Comparison of ENCODE assay signal across 2 cellular contexts in the genomic region with DNA sequence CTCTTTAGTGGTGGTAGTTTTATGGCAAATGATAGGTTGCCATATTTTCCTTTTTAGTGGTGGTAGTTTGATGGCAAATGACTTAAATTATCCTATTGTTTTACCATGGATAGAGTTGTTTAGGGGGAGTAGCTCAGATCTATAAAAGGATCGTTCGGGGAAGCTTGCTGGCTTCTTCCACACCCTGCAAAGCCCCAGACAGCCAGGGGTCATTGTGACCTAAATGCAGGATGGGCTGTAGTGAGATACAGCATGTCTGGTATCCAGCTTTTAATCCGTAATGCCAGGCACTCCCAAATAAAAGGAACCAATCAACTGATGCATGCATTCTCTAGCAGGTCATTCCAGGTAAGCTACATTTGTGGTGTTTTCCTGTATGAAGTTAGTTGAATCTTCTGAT.
TF ChIP-seq lines count a peak whose summit lies in the region.

No MANE protein-coding gene starts in this region.

TF ChIP-seq in IMR-90, 13 proteins besides CTCF, POLR2A, EP300 and RAD21 (continued from another document):
- TF ChIP-seq RCOR1 (IDR thresholded peaks at IDR 0.05; ENCODE audit: insufficient replicate concordance, low read length) (no peak), MAZ (IDR thresholded peaks at IDR 0.05; ENCODE audit: borderline replicate concordance, low read depth, low read length) (no peak), RFX5 (IDR thresholded peaks at IDR 0.05; ENCODE audit: low read depth, low read length) (no peak), MAFK (IDR thresholded peaks at IDR 0.05; ENCODE audit: low read depth, low read length) (no peak), SMC3 (IDR thresholded peaks at IDR 0.05; ENCODE audit: low read depth, low read length) (no peak), MXI1 (IDR thresholded peaks at IDR 0.05; ENCODE audit: borderline replicate concordance, low read depth, low read length) (no peak), CHD1 (IDR thresholded peaks at IDR 0.05; ENCODE audit: low read depth, low read length) (no peak), FOS (IDR thresholded peaks at IDR 0.05; ENCODE audit: low read depth, low read length) (no peak), CEBPB (IDR thresholded peaks at IDR 0.05; ENCODE audit: low read depth, low read length) (no peak), USF2 (IDR thresholded peaks at IDR 0.05; ENCODE audit: low read depth, low read length) (no peak), BHLHE40 (IDR thresholded peaks at IDR 0.05; ENCODE audit: low read depth, low read length) (no peak)
- TF ChIP-seq, protein P1, sequence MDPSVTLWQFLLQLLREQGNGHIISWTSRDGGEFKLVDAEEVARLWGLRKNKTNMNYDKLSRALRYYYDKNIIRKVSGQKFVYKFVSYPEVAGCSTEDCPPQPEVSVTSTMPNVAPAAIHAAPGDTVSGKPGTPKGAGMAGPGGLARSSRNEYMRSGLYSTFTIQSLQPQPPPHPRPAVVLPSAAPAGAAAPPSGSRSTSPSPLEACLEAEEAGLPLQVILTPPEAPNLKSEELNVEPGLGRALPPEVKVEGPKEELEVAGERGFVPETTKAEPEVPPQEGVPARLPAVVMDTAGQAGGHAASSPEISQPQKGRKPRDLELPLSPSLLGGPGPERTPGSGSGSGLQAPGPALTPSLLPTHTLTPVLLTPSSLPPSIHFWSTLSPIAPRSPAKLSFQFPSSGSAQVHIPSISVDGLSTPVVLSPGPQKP (IDR thresholded peaks at IDR 0.05; ENCODE audit: borderline replicate concordance, low read depth, low read length), result no peak

TF ChIP-seq in H1, 55 proteins besides CTCF, POLR2A, EP300 and RAD21 (continued from another document):
- no peak for TF ChIP-seq POLR2AphosphoS5 (IDR thresholded peaks at IDR 0.05; ENCODE audit: low read depth, low read length)
- no peak for TF ChIP-seq BRCA1 (IDR thresholded peaks at IDR 0.05; ENCODE audit: low read depth, low read length)
